Comparison of ENCODE assay signal across 21 cellular contexts in the genomic region with DNA sequence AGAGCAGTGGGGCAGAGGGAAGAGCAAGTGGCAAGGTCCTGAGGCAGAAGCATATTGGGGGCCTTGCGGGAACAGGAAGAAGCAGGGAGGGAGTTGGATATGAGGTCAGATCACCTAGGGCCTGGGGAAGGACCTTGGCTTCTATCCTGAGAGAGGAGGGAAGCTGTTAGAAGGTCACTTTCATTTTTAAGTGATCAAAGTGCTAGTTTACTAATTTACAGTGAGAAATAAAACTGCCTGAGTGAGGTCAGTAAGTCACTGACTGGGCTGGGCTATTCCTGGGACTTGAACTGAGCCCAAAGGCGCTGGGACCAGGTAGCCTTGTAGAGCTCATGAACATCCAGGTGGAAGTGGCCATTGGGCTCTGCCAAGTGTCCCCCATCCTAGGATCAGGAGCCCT.
"Had no signal": no experiment of that assay in that cellular context is flagged by ENCODE, and none has a peak within 500 bp of the region (broad histone marks: within the 10 kb centered on the region; RNA-seq: fewer than 3 reads in every experiment).

No MANE protein-coding gene starts in this region.

- H3K4me3 ChIP-seq: colonic mucosa, prostate gland, sigmoid colon, SK-N-MC, tibial artery, vagina had no signal

- H3K27ac ChIP-seq: colonic mucosa, prostate gland, sigmoid colon, SK-N-MC, tibial artery, vagina had no signal

- H3K36me3 ChIP-seq: colonic mucosa, prostate gland, vagina had no signal

- H3K27me3 ChIP-seq: colonic mucosa, sigmoid colon, tibial artery, vagina had no signal

- H3K4me1 ChIP-seq: colonic mucosa, prostate gland, tibial artery, vagina had no signal

- ATAC-seq: activated naive CD4-positive, alpha-beta T cell treated with anti-CD3 and anti-CD28 coated beads, Interleukin-2, amount 50 U/mL, for 72 hours had no signal

- DNase-seq: activated B cell treated with CpG ODN at 0.5 μM for 24 hours; activated CD4-positive, alpha-beta memory T cell treated with anti-CD3 and anti-CD28 coated beads for 36 hours; activated CD4-positive, alpha-beta T cell treated with anti-CD3 and anti-CD28 coated beads for 4 hours; activated gamma-delta T cell treated with Interleukin-2 at 50 U/mL for 16 hours; activated T-cell treated with anti-CD3 and anti-CD28 coated beads for 4 hours; amniotic stem cell; colonic mucosa; erythroblast; foreskin melanocyte; glutamatergic neuron; mesenchymal stem cell; sigmoid colon; stimulated activated CD8-positive, alpha-beta memory T cell treated with anti-CD3 and anti-CD28 coated beads, Interleukin-4, amount 100 ng/mL, for 48 hours; stimulated activated naive CD4-positive, alpha-beta T cell; substantia nigra; tibial artery had no signal

- H3K9me3 ChIP-seq: colonic mucosa, prostate gland, sigmoid colon, tibial artery, vagina had no signal

- FAIRE-seq: endometrium had no signal
